Comparison of ENCODE assay signal across 10 cellular contexts in genomic region chr9:106859957-106860715, GRCh38. TPM values are rescaled to one million over a fixed set of nuclear protein-coding genes. Genes with fewer than 3 reads are reported as not detected.
DNase-seq lines count a peak whose midpoint lies in the region; ATAC-seq and TF ChIP-seq lines count a peak whose summit lies in the region.
"Had no signal": no experiment of that assay in that cellular context is flagged by ENCODE, and none has a peak within 500 bp of the region (broad histone marks: within the 10 kb centered on the region; RNA-seq: fewer than 3 reads in every experiment).

No MANE protein-coding gene starts in this region.

- intact Hi-C loops in activated CD4-positive, alpha-beta T cell treated with anti-CD3 and anti-CD28 coated beads for 36 hours (cut with DNase I, micrococcal nuclease): no loop called here
- intact Hi-C loops in transverse colon (cut with DNase I; ENCODE audit: low total_unique reads): loop anchor here (10.0 kb wide), 1 partner anchor 155 kb away; no protein-coding TSS in a partner anchor

- no peaks in the 10 kb centered on the region for H3K36me3 ChIP-seq in transverse colon

- peak overlapping the region; percentile 65 to 90 (median 80) for H3K4me3 ChIP-seq in transverse colon
- H3K4me3 ChIP-seq: SK-N-MC had no signal

- H3K27me3 ChIP-seq in transverse colon: peaks cover 12% of the 10 kb centered on the region

- 0 to 12% methylated on average over 1 to 39 of the region's 43 CpGs for WGBS in transverse colon (ENCODE audit: low coverage in 1 of 2), 2 donors

- no peak for TF ChIP-seq CTCF in brain (conservative IDR thresholded peaks at IDR 0.05)
- no peak for TF ChIP-seq CTCF in transverse colon (IDR thresholded peaks at IDR 0.05)

- peaks cover 2% of the 10 kb centered on the region for H3K36me3 Mint-ChIP-seq in activated CD4-positive, alpha-beta T cell treated with anti-CD3 and anti-CD28 coated beads for 36 hours (ENCODE audit: low read depth)
- no peaks in the 10 kb centered on the region for H3K36me3 Mint-ChIP-seq in brain

- H3K9me3 ChIP-seq in transverse colon: no peaks in the 10 kb centered on the region

- in situ Hi-C loops in transverse colon (cut with MboI; ENCODE audit: low pct_ligation_motif_present in 1 of 4, low pct_unique_long_range_greater_than_20kb in 1 of 4, low sequenced_read_pairs in 3 of 4): loop anchor here in 1 of 4 donors (25.0 kb wide), 1 partner anchor 302 kb away; no protein-coding TSS in a partner anchor

- peak; percentile 10 for TF ChIP-seq POLR2A in transverse colon (IDR thresholded peaks at IDR 0.05)

- H3K4me1 ChIP-seq in transverse colon: peaks cover 0 to 29% (median 3%) of the 10 kb centered on the region in 4 donors

- no peak for DNase-seq in activated CD4-positive, alpha-beta T cell treated with anti-CD3 and anti-CD28 coated beads for 36 hours
- DNase-seq in activated CD4-positive, alpha-beta T cell treated with anti-CD3 and anti-CD28 coated beads, Interleukin-2, amount 50 U/mL, for 4 hours: no peak
- DNase-seq in left kidney (ENCODE audit: low read depth, low spot score) (peak; percentile 92), transverse colon (peak; percentile 71), activated gamma-delta T cell treated with Interleukin-2 at 50 U/mL for 16 hours (no peak), OCI-M1 (lab: John Stamatoyannopoulos, UW) (no peak)

- peak overlapping the region; percentile 43 for H3K4me3 Mint-ChIP-seq in activated CD4-positive, alpha-beta T cell treated with anti-CD3 and anti-CD28 coated beads for 36 hours
- peak overlapping the region; percentile 93 to 97 (median 95) for H3K4me3 Mint-ChIP-seq in brain

- peaks cover 66% of the 10 kb centered on the region for H3K27me3 Mint-ChIP-seq in activated CD4-positive, alpha-beta T cell treated with anti-CD3 and anti-CD28 coated beads for 36 hours
- peaks cover 23% of the 10 kb centered on the region for H3K27me3 Mint-ChIP-seq in brain

- peak overlapping the region; percentile 83 to 91 (median 87) for H3K27ac ChIP-seq in transverse colon
- H3K27ac ChIP-seq: C4-2B, SK-N-MC had no signal

- no peaks in the 10 kb centered on the region for H3K9me3 Mint-ChIP-seq in activated CD4-positive, alpha-beta T cell treated with anti-CD3 and anti-CD28 coated beads for 36 hours (ENCODE audit: low read depth)
- peaks cover 0 to 7% (median 4%) of the 10 kb centered on the region in 5 experiments for H3K9me3 Mint-ChIP-seq in brain

- no peak for ATAC-seq in activated CD4-positive, alpha-beta T cell treated with anti-CD3 and anti-CD28 coated beads for 36 hours
- no peak for ATAC-seq in GM18909 (IDR thresholded peaks at IDR 0.05; ENCODE audit: poor library complexity, unreplicated experiment)

- POLR2A ChIA-PET in activated CD4-positive, alpha-beta T cell treated with anti-CD3 and anti-CD28 coated beads for 36 hours (lab: Charles Lee): no interaction called here

- no peak overlapping the region for H3K27ac Mint-ChIP-seq in activated CD4-positive, alpha-beta T cell treated with anti-CD3 and anti-CD28 coated beads for 36 hours
- peak overlapping the region; percentile 94 to 99 (median 99) for H3K27ac Mint-ChIP-seq in brain

- TF ChIP-seq EP300 in transverse colon (IDR thresholded peaks at IDR 0.05; ENCODE audit: low read depth): no peak

- peaks cover 36% of the 10 kb centered on the region for H3K4me1 Mint-ChIP-seq in activated CD4-positive, alpha-beta T cell treated with anti-CD3 and anti-CD28 coated beads for 36 hours
- H3K4me1 Mint-ChIP-seq in brain: peaks cover 19% of the 10 kb centered on the region

- CTCF ChIA-PET in activated CD4-positive, alpha-beta T cell treated with anti-CD3 and anti-CD28 coated beads for 36 hours (lab: Charles Lee): no interaction called here

RNA-seq across cellular contexts. Expression of gene ZNF462, which starts 2.8 kb away (rescaled TPM):
- total RNA-seq in activated CD4-positive, alpha-beta T cell treated with anti-CD3 and anti-CD28 coated beads for 36 hours: under 1 TPM; 0.27 to 0.42 TPM
- polyA plus RNA-seq in brain (ENCODE audit: insufficient read depth, low read depth, low replicate concordance): 5.3 TPM
- 10 to 100 TPM; 17.5 to 28.7 (median 22.9) TPM for total RNA-seq in transverse colon

Comparison
In these comparisons a context has a peak if more than half of its experiments do, and no peak if none do; other contexts are left out.
1. DNase-seq: peak in left kidney (single experiment) and transverse colon (single experiment); none in activated CD4-positive, alpha-beta T cell treated with anti-CD3 and anti-CD28 coated beads for 36 hours (single experiment), activated CD4-positive, alpha-beta T cell treated with anti-CD3 and anti-CD28 coated beads, Interleukin-2, amount 50 U/mL, for 4 hours (0 of 2), activated gamma-delta T cell treated with Interleukin-2 at 50 U/mL for 16 hours (single experiment) and OCI-M1 (single experiment).
2. RNA of gene ZNF462, which starts 2.8 kb away (total RNA-seq): 17.5 to 28.7 TPM in transverse colon; 0.27 to 0.42 TPM in activated CD4-positive, alpha-beta T cell treated with anti-CD3 and anti-CD28 coated beads for 36 hours; every median in the first group is over 10 times any median in the second.